11 cellular contexts compared by ENCODE assay signal in the genomic region with DNA sequence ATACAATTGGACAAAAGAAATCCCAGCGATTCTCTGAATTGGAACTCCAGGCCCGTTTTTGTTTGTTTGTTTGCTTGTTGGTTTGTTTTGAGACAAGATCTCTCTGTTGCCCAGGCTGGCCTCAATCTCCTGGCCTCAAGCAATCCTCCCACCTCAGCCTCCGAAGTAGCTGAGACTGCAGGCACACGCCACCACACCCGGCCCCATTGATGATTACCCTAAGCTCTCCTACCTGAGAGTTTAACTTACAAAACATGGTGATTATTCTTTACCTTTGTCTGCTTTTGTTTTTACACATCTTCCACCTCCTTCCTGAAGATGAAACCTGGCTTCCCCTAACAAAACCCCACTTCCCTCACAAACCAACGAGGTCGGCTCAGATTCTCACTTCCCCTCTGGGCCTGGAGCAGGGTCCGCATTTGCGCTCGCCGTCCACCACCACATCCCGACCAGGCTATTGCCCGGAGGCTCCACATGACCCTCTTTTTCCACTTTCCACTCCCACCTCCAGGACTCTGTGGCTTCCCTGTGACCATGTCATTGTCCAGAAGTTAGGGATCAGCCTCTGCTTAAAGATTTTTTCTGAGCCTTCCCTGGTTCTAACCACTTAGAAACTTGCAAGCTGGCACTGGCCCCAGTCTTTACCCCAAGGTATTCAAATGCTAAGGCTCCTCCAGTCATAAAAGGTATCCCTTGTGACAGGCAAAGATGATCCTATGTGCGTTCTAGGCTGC. TPM values are rescaled to one million over a fixed set of nuclear protein-coding genes. Genes with fewer than 3 reads are reported as not detected.
DNase-seq lines count a peak whose midpoint lies in the region; ATAC-seq lines count a peak whose summit lies in the region.
"Had no signal": no experiment of that assay in that cellular context is flagged by ENCODE, and none has a peak within 500 bp of the region (broad histone marks: within the 10 kb centered on the region; RNA-seq: fewer than 3 reads in every experiment).

No MANE protein-coding gene starts in this region.

- no peaks in the 10 kb centered on the region for H3K36me3 Mint-ChIP-seq in dendritic cell treated with granulocyte-macrophage colony-stimulating factor and Interleukin-4, amounts not matched to agents 40 ng/mL and 50 ng/mL, for 4 days (ENCODE audit: low read depth)

- peak overlapping the region; percentile 28 for H3K9ac ChIP-seq in Karpas-422 (ENCODE audit: low read length)

- H3K27me3 ChIP-seq in Karpas-422 (ENCODE audit: low read length): no peaks in the 10 kb centered on the region

- intact Hi-C loops in dendritic cell treated with granulocyte-macrophage colony-stimulating factor and Interleukin-4, amounts not matched to agents 40 ng/mL and 50 ng/mL, for 4 days (cut with micrococcal nuclease): no loop called here

- H3K4me3 Mint-ChIP-seq in dendritic cell treated with granulocyte-macrophage colony-stimulating factor and Interleukin-4, amounts not matched to agents 40 ng/mL and 50 ng/mL, for 4 days: peak overlapping the region; percentile 36

- H3K9me3 Mint-ChIP-seq in dendritic cell treated with granulocyte-macrophage colony-stimulating factor and Interleukin-4, amounts not matched to agents 40 ng/mL and 50 ng/mL, for 4 days: no peaks in the 10 kb centered on the region

- peaks cover 2% of the 10 kb centered on the region for H3K27me3 Mint-ChIP-seq in dendritic cell treated with granulocyte-macrophage colony-stimulating factor and Interleukin-4, amounts not matched to agents 40 ng/mL and 50 ng/mL, for 4 days

- H3K4me2 ChIP-seq in Karpas-422 (ENCODE audit: low read depth, low read length, poor library complexity, severe bottlenecking): peak overlapping the region; percentile 31

- peaks cover 34% of the 10 kb centered on the region for H3K79me2 ChIP-seq in Karpas-422 (ENCODE audit: low read length)

- H3K4me1 ChIP-seq in Karpas-422 (ENCODE audit: low read length): peaks cover 78% of the 10 kb centered on the region

- no peaks in the 10 kb centered on the region for H3K36me3 ChIP-seq in Karpas-422 (ENCODE audit: insufficient read depth, low read length)

- H3K4me3 ChIP-seq in Karpas-422 (ENCODE audit: low read length): 0 out of 2 replicates have a peak overlapping the region, but pooled peaks have one; percentile 10
- H3K4me3 ChIP-seq: skin epidermis had no signal

- no peaks in the 10 kb centered on the region for H3K9me2 ChIP-seq in Karpas-422 (replicated peaks; ENCODE audit: insufficient read depth, low read length)

- peak; percentile 30 for ATAC-seq in GM18868 (IDR thresholded peaks at IDR 0.05; ENCODE audit: unreplicated experiment)

- peaks cover 98% of the 10 kb centered on the region for H3K4me1 Mint-ChIP-seq in dendritic cell treated with granulocyte-macrophage colony-stimulating factor and Interleukin-4, amounts not matched to agents 40 ng/mL and 50 ng/mL, for 4 days (ENCODE audit: low read depth)

- H3K27ac Mint-ChIP-seq in dendritic cell treated with granulocyte-macrophage colony-stimulating factor and Interleukin-4, amounts not matched to agents 40 ng/mL and 50 ng/mL, for 4 days: peak overlapping the region; percentile 68

- DNase-seq in Ammon's horn (ENCODE audit: low spot score) (peak; percentile 61), Karpas-422 (no peak), UCSD-AML1 (lab: John Stamatoyannopoulos, UW; ENCODE audit: unreplicated experiment) (no peak), T-helper 9 cell (no peak), NCI-H2107 treated with DMSO at 0.1 percent for 48 hours (lab: John Stamatoyannopoulos, UW; ENCODE audit: unreplicated experiment) (no peak)
- no peak for DNase-seq in stimulated activated CD4-positive, alpha-beta T cell treated with anti-CD3 and anti-CD28 coated beads, Interleukin-4, amount 100 ng/mL, for 1 hour
- DNase-seq: NCI-H1436 treated with DMSO at 0.1 percent for 48 hours had no signal

- H2AFZ ChIP-seq in Karpas-422 (ENCODE audit: low read length): no peak overlapping the region

- peaks cover 20% of the 10 kb centered on the region; the same call in 1 of the 2 replicates for H4K20me1 ChIP-seq in Karpas-422 (ENCODE audit: insufficient read depth, low read depth, low read length)

- H3K9me3 ChIP-seq in Karpas-422 (ENCODE audit: low read length): no peaks in the 10 kb centered on the region

- peak overlapping the region; percentile 60 for H3K27ac ChIP-seq in Karpas-422 (ENCODE audit: low read length)
- H3K27ac ChIP-seq: epithelial cell of prostate had no signal

RNA-seq across cellular contexts. Expression of a gene that starts 14.8 kb away (rescaled TPM):
- total RNA-seq in Karpas-422 (2014; rRNA removed; shearing (Covaris generic); ENCODE audit: low replicate concordance): 41.1 and 50.9 TPM in 2 replicates
